In genomic region chr15:75553659-75554058, GRCh38 we compare ENCODE assay signal across 18 cellular contexts. TPM values are rescaled to one million over a fixed set of nuclear protein-coding genes. Genes with fewer than 3 reads are reported as not detected.
DNase-seq lines count a peak whose midpoint lies in the region; ATAC-seq and TF ChIP-seq lines count a peak whose summit lies in the region.
"Had no signal": no experiment of that assay in that cellular context is flagged by ENCODE, and none has a peak within 500 bp of the region (broad histone marks: within the 10 kb centered on the region; RNA-seq: fewer than 3 reads in every experiment).

No MANE protein-coding gene starts in this region.

- POLR2A ChIA-PET in WTC11 (lab: Charles Lee): no interaction called here

- H2AFZ ChIP-seq in GM23248: no peak overlapping the region

- H3F3A ChIP-seq in GM23248 (ENCODE audit: insufficient read depth): peaks cover 9% of the 10 kb centered on the region; the same call in 1 of the 2 replicates

- no peaks in the 10 kb centered on the region for H3K27me3 Mint-ChIP-seq in activated T-cell treated with anti-CD3 and anti-CD28 coated beads, Interleukin-2, amount 50 U/mL, for 24 hours
- H3K27me3 Mint-ChIP-seq in WTC11 (ENCODE audit: low read depth) (no peaks in the 10 kb centered on the region), glutamatergic neuron (ENCODE audit: unreplicated experiment) (peaks cover 15% of the 10 kb centered on the region), type B pancreatic cell (no peaks in the 10 kb centered on the region)
- H3K27me3 Mint-ChIP-seq: B cell, IgD-negative memory B cell had no signal

- H3K27ac ChIP-seq in GM23248: no peak overlapping the region
- H3K27ac ChIP-seq: BLaER1 treated with 17β-estradiol and CSF1 and Interleukin-3, amounts not matched to agents 10 nM and 100 nM had no signal

- peak overlapping the region; percentile 0 for H3K27ac Mint-ChIP-seq in activated T-cell treated with anti-CD3 and anti-CD28 coated beads, Interleukin-2, amount 50 U/mL, for 24 hours
- H3K27ac Mint-ChIP-seq in WTC11 (peak overlapping the region; percentile 34), glutamatergic neuron (ENCODE audit: unreplicated experiment) (peak overlapping the region; percentile 100), type B pancreatic cell (peak overlapping the region; percentile 8)
- H3K27ac Mint-ChIP-seq: B cell; CD8-positive, alpha-beta T cell; IgD-negative memory B cell had no signal

- H3K4me3 Mint-ChIP-seq in activated T-cell treated with anti-CD3 and anti-CD28 coated beads, Interleukin-2, amount 50 U/mL, for 24 hours: no peak overlapping the region
- no peak overlapping the region for H3K4me3 Mint-ChIP-seq in WTC11
- peak overlapping the region; percentile 69 for H3K4me3 Mint-ChIP-seq in glutamatergic neuron (ENCODE audit: unreplicated experiment)
- no peak overlapping the region for H3K4me3 Mint-ChIP-seq in type B pancreatic cell
- H3K4me3 Mint-ChIP-seq: B cell; CD8-positive, alpha-beta T cell; IgD-negative memory B cell had no signal

- no peak for DNase-seq in activated T-cell treated with anti-CD3 and anti-CD28 coated beads, Interleukin-2, amount 50 U/mL, for 24 hours
- DNase-seq in activated T-cell treated with anti-CD3 and anti-CD28 coated beads for 4 hours: no peak
- no peak for DNase-seq in WTC11 (ENCODE audit: low spot score)
- no peak for DNase-seq in glutamatergic neuron
- no peak for DNase-seq in type B pancreatic cell (ENCODE audit: extremely low spot score, unreplicated experiment)
- DNase-seq in stimulated activated CD4-positive, alpha-beta T cell treated with anti-CD3 and anti-CD28 coated beads, Interleukin-2, amount 100 ng/mL, for 24 hours: no peak
- DNase-seq in GM23248: no peak
- no peak for DNase-seq in NCI-H2081 treated with DMSO at 0.1 percent for 48 hours (lab: John Stamatoyannopoulos, UW)
- DNase-seq: 8988T; Calu3; CD8-positive, alpha-beta T cell; DMS79 treated with DMSO at 0.1 percent for 48 hours; GF-D8; HCEC 1CT had no signal

- no peaks in the 10 kb centered on the region for H3K9me3 Mint-ChIP-seq in activated T-cell treated with anti-CD3 and anti-CD28 coated beads, Interleukin-2, amount 50 U/mL, for 24 hours
- H3K9me3 Mint-ChIP-seq in WTC11 (no peaks in the 10 kb centered on the region), glutamatergic neuron (ENCODE audit: unreplicated experiment) (peaks cover 20% of the 10 kb centered on the region), type B pancreatic cell (no peaks in the 10 kb centered on the region)
- H3K9me3 Mint-ChIP-seq: CD8-positive, alpha-beta T cell; IgD-negative memory B cell had no signal

- H3K36me3 ChIP-seq in GM23248 (ENCODE audit: low read depth): no peaks in the 10 kb centered on the region

- no peak overlapping the region for H3K4me3 ChIP-seq in GM23248
- H3K4me3 ChIP-seq: BLaER1 treated with 17β-estradiol and CSF1 and Interleukin-3, amounts not matched to agents 10 nM and 100 nM had no signal

- H3K9me2 ChIP-seq in GM23248 (ENCODE audit: insufficient read depth): no peaks in the 10 kb centered on the region

- no peak overlapping the region for H3K9ac ChIP-seq in GM23248
- H3K9ac ChIP-seq: BLaER1 treated with 17β-estradiol and CSF1 and Interleukin-3, amounts not matched to agents 10 nM and 100 nM had no signal

- TF ChIP-seq CTCF in WTC11 (IDR thresholded peaks at IDR 0.05) (no peak), glutamatergic neuron (IDR thresholded peaks at IDR 0.05; ENCODE audit: partially characterized antibody, unreplicated experiment) (no peak), type B pancreatic cell (conservative IDR thresholded peaks at IDR 0.05) (no peak)

- H3K27me3 ChIP-seq in GM23248 (replicated peaks; ENCODE audit: insufficient read depth): no peaks in the 10 kb centered on the region
- H3K27me3 ChIP-seq: BLaER1 treated with 17β-estradiol and CSF1 and Interleukin-3, amounts not matched to agents 10 nM and 100 nM had no signal

- in situ Hi-C loops in GM23248 (cut with MboI): no loop called here

- peaks cover 4% of the 10 kb centered on the region for H3K4me1 Mint-ChIP-seq in activated T-cell treated with anti-CD3 and anti-CD28 coated beads, Interleukin-2, amount 50 U/mL, for 24 hours (ENCODE audit: low read depth)
- peaks cover 7% of the 10 kb centered on the region for H3K4me1 Mint-ChIP-seq in WTC11
- peaks cover 33% of the 10 kb centered on the region for H3K4me1 Mint-ChIP-seq in glutamatergic neuron (ENCODE audit: low read depth, unreplicated experiment)
- peaks cover 15% of the 10 kb centered on the region for H3K4me1 Mint-ChIP-seq in type B pancreatic cell (ENCODE audit: unreplicated experiment)
- H3K4me1 Mint-ChIP-seq: B cell had no signal

- peaks cover 2% of the 10 kb centered on the region for H3K36me3 Mint-ChIP-seq in activated T-cell treated with anti-CD3 and anti-CD28 coated beads, Interleukin-2, amount 50 U/mL, for 24 hours (ENCODE audit: low read depth)
- H3K36me3 Mint-ChIP-seq in WTC11: peaks cover 2% of the 10 kb centered on the region; the same call in 1 of the 2 replicates
- no peaks in the 10 kb centered on the region for H3K36me3 Mint-ChIP-seq in glutamatergic neuron (ENCODE audit: unreplicated experiment)
- peaks cover 4% of the 10 kb centered on the region for H3K36me3 Mint-ChIP-seq in type B pancreatic cell
- H3K36me3 Mint-ChIP-seq: CD8-positive, alpha-beta T cell; IgD-negative memory B cell had no signal

- H3K4me1 ChIP-seq in GM23248 (ENCODE audit: insufficient read depth): no peaks in the 10 kb centered on the region

- H3K9me3 ChIP-seq in GM23248 (ENCODE audit: low read depth): no peaks in the 10 kb centered on the region
- H3K9me3 ChIP-seq: BLaER1 treated with 17β-estradiol and CSF1 and Interleukin-3, amounts not matched to agents 10 nM and 100 nM had no signal

- H3K4me2 ChIP-seq in GM23248 (ENCODE audit: unreplicated experiment): no peak overlapping the region
- H3K4me2 ChIP-seq: BLaER1 treated with 17β-estradiol and CSF1 and Interleukin-3, amounts not matched to agents 10 nM and 100 nM had no signal

- H3K79me2 ChIP-seq in GM23248 (ENCODE audit: insufficient read depth): peaks cover 97% of the 10 kb centered on the region

- no peak for ATAC-seq in WTC11
- ATAC-seq: CD8-positive, alpha-beta T cell; HepG2 had no signal

- H4K20me1 ChIP-seq in GM23248 (ENCODE audit: insufficient read depth): peaks cover 8% of the 10 kb centered on the region; the same call in 1 of the 2 replicates

- CTCF ChIA-PET in WTC11 (lab: Charles Lee): interaction anchor here (0.6 to 0.9 kb wide), 2 partner anchors 21 to 107 kb away, joined by 3 to 7 read pairs; no protein-coding TSS in a partner anchor

TF ChIP-seq in WTC11, 78 proteins besides CTCF, POLR2A, EP300 and RAD21 (continues in another document):
- TF ChIP-seq ZNF219 (CRISPR knock-in tag; IDR thresholded peaks at IDR 0.05; ENCODE audit: borderline replicate concordance): no peak
- TF ChIP-seq ZNF138 (CRISPR knock-in tag; conservative IDR thresholded peaks at IDR 0.05): no peak
- TF ChIP-seq NR1H2 (CRISPR knock-in tag; IDR thresholded peaks at IDR 0.05): no peak
- TF ChIP-seq ZSCAN18 (CRISPR knock-in tag; IDR thresholded peaks at IDR 0.05): no peak
- TF ChIP-seq OVOL2 (CRISPR knock-in tag; IDR thresholded peaks at IDR 0.05; ENCODE audit: borderline replicate concordance): no peak
- no peak for TF ChIP-seq GTF2I (CRISPR knock-in tag; conservative IDR thresholded peaks at IDR 0.05)
- TF ChIP-seq AR (CRISPR knock-in tag; IDR thresholded peaks at IDR 0.05): no peak
- no peak for TF ChIP-seq MXD4 (CRISPR knock-in tag; IDR thresholded peaks at IDR 0.05; ENCODE audit: borderline replicate concordance)

RNA-seq across cellular contexts. Expression of gene PTPN9, which starts 25.5 kb away (rescaled TPM):
- 36.1 to 45.5 TPM (median 36.6 TPM) in 3 replicates for total RNA-seq in WTC11 (2021)
- 138 TPM for total RNA-seq in glutamatergic neuron (ENCODE audit: unreplicated experiment)
- 26.2 and 31.3 TPM in 2 replicates for total RNA-seq in type B pancreatic cell (ENCODE audit: low replicate concordance)
- 28.8 and 30.6 TPM in 2 replicates for total RNA-seq in GM23248 (2014; rRNA removed; shearing (Covaris generic))
- polyA plus RNA-seq in GM23248 (2016; fragmentation: Nextera tagmentation; extraction: Ambion mirVana): 17.6 and 19.9 TPM in 2 replicates

Comparison
In these comparisons a context has a peak if more than half of its experiments do, and no peak if none do; other contexts are left out.
1. H3K27ac Mint-ChIP-seq: peak in every context shown above with its lines; median percentile 100 in glutamatergic neuron; 34 in WTC11; 8 in type B pancreatic cell; 0 in activated T-cell treated with anti-CD3 and anti-CD28 coated beads, Interleukin-2, amount 50 U/mL, for 24 hours.